ENCODE assay signal across 9 cellular contexts in the genomic region with DNA sequence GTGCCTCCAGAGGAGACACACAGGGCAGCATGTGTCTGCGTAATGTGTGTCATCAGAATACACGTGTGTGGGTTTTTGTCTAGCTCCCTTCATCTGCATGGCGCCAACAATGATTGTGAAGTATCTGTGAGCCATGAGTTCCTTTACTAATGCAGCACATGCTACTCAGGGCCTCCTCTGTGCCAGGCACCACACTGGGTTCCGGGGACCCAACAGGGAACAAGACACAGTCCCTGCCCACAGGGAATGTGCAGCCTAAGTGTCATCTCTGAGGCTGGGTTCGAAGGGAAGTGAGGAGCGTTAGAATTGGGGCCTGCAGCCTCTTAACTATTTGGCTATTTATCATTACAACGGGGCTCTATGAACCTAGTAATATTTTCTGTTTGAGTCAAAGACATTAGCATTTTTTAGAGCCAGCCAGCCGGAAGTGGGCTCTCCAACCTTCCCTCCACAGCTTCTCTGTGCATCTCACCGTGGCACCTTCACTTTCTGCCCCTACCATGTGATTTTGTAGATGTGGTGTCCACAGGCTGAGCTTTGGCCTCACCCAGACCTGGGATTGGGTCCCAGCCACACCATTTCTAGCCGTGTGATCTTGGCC. TPM values are rescaled to one million over a fixed set of nuclear protein-coding genes. Genes with fewer than 3 reads are reported as not detected.
A peak's percentile ranks its signal among the peaks of the same experiment; 100 is the strongest.
DNase-seq lines count a peak whose midpoint lies in the region; ATAC-seq and TF ChIP-seq lines count a peak whose summit lies in the region.
"Had no signal": no experiment of that assay in that cellular context is flagged by ENCODE, and none has a peak within 500 bp of the region (broad histone marks: within the 10 kb centered on the region; RNA-seq: fewer than 3 reads in every experiment).

No MANE protein-coding gene starts in this region.

- no peak for TF ChIP-seq CTCF in neutrophil (IDR thresholded peaks at IDR 0.05)

- peaks cover 69 to 70% of the 10 kb centered on the region in 2 experiments for H3K4me1 ChIP-seq in neutrophil (ENCODE audit: control insufficient read depth in 1 of 2, insufficient read depth in 1 of 2, low read depth in 1 of 2, low read length in 1 of 2)
- H3K4me1 ChIP-seq: HAP-1 had no signal

- H3K4me3 ChIP-seq in neutrophil (ENCODE audit: low read depth in 1 of 2, low read length in 1 of 2) = peak overlapping the region; percentile 61 to 63
- H3K4me3 ChIP-seq: HAP-1 had no signal

- no peaks in the 10 kb centered on the region for H3K9me3 ChIP-seq in neutrophil
- H3K9me3 ChIP-seq: HAP-1 had no signal

- H3K36me3 ChIP-seq in neutrophil = no peaks in the 10 kb centered on the region
- H3K36me3 ChIP-seq: HAP-1 had no signal

- ATAC-seq in GM18909 (IDR thresholded peaks at IDR 0.05; ENCODE audit: poor library complexity, unreplicated experiment) = peak; percentile 62
- ATAC-seq in HG02981 (IDR thresholded peaks at IDR 0.05; ENCODE audit: unreplicated experiment) = peak; percentile 48

- H3K27me3 ChIP-seq in neutrophil = no peaks in the 10 kb centered on the region

- peak; percentile 36 to 51 for DNase-seq in activated CD4-positive, alpha-beta T cell treated with anti-CD3 and anti-CD28 coated beads, Interleukin-2, amount 50 U/mL, for 48 hours
- DNase-seq in DMS53 (lab: John Stamatoyannopoulos, UW) (no peak), mesenteric fat pad (ENCODE audit: low spot score) (no peak), GM03348 (ENCODE audit: low spot score) (no peak), OCI-M2 (lab: John Stamatoyannopoulos, UW; ENCODE audit: unreplicated experiment) (no peak)

- peak overlapping the region; percentile 100 for H3K27ac ChIP-seq in neutrophil

RNA-seq across cellular contexts. Expression of a gene that starts 43.9 kb away (rescaled TPM):
- 404 TPM for total RNA-seq in mesenteric fat pad

RNA-seq across cellular contexts. Expression of a gene that starts 55.4 kb away (rescaled TPM):
- 34.7 TPM for total RNA-seq in mesenteric fat pad

Comparison
In these comparisons a context has a peak if more than half of its experiments do, and no peak if none do; other contexts are left out.
1. DNase-seq: peak in activated CD4-positive, alpha-beta T cell treated with anti-CD3 and anti-CD28 coated beads, Interleukin-2, amount 50 U/mL, for 48 hours (2 of 2); none in DMS53 (single experiment), mesenteric fat pad (single experiment), GM03348 (single experiment) and OCI-M2 (single experiment).